In genomic region chr17:18260332-18261145, GRCh38 we compare ENCODE assay signal across 8 cellular contexts. TPM values are rescaled to one million over a fixed set of nuclear protein-coding genes. Genes with fewer than 3 reads are reported as not detected.
DNase-seq lines count a peak whose midpoint lies in the region; ATAC-seq and TF ChIP-seq lines count a peak whose summit lies in the region.

MIEF2 (plus strand) TSS chr17:18260662; CDS start chr17:18262721, 2,059 bp downstream.

- H3K9me3 Mint-ChIP-seq in activated naive CD4-positive, alpha-beta T cell treated with anti-CD3 and anti-CD28 coated beads, Interleukin-2, amount 50 U/mL, for 24 hours = no peaks in the 10 kb centered on the region

- peaks cover 36% of the 10 kb centered on the region for H3K4me1 Mint-ChIP-seq in activated naive CD4-positive, alpha-beta T cell treated with anti-CD3 and anti-CD28 coated beads, Interleukin-2, amount 50 U/mL, for 24 hours

- H3K9me3 ChIP-seq in SK-N-MC (ENCODE audit: low read depth, low read length) = no peaks in the 10 kb centered on the region
- H3K9me3 ChIP-seq in testis = no peaks in the 10 kb centered on the region

- intact Hi-C loops in testis (cut with DNase I; ENCODE audit: low total_unique reads) = loop anchor here (10.0 kb wide), 1 partner anchor 64 kb away; no protein-coding TSS in a partner anchor

- peak; percentile 79 for ATAC-seq in omental fat pad (ENCODE audit: low FRiP score)

- H3K36me3 Mint-ChIP-seq in activated naive CD4-positive, alpha-beta T cell treated with anti-CD3 and anti-CD28 coated beads, Interleukin-2, amount 50 U/mL, for 24 hours = no peaks in the 10 kb centered on the region

- H3K4me1 ChIP-seq in testis = peaks cover 33% of the 10 kb centered on the region

- peak within 1 kb of the TSS; percentile 55 for H3K27ac Mint-ChIP-seq in activated naive CD4-positive, alpha-beta T cell treated with anti-CD3 and anti-CD28 coated beads, Interleukin-2, amount 50 U/mL, for 24 hours

- DNase-seq in GM04503 (ENCODE audit: low read depth) = peak; percentile 65
- DNase-seq in HFF-Myc (ENCODE audit: extremely low read depth, low read depth) = peak; percentile 79
- DNase-seq in NAMALWA (ENCODE audit: low spot score) = peak; percentile 88
- peak; percentile 34 for DNase-seq in SK-N-MC (ENCODE audit: low read depth, low spot score)
- peak; percentile 95 for DNase-seq in glomerular visceral epithelial cell (ENCODE audit: extremely low spot score)
- DNase-seq in omental fat pad (ENCODE audit: low spot score) = peak; percentile 75
- DNase-seq in testis = peak; percentile 98

- peak within 1 kb of the TSS; percentile 80 for H3K9ac ChIP-seq in SK-N-MC (ENCODE audit: insufficient read length)

- H3K4me3 Mint-ChIP-seq in activated naive CD4-positive, alpha-beta T cell treated with anti-CD3 and anti-CD28 coated beads, Interleukin-2, amount 50 U/mL, for 24 hours = peak within 1 kb of the TSS; percentile 84

- no peaks in the 10 kb centered on the region for H3K27me3 Mint-ChIP-seq in activated naive CD4-positive, alpha-beta T cell treated with anti-CD3 and anti-CD28 coated beads, Interleukin-2, amount 50 U/mL, for 24 hours

- no peaks in the 10 kb centered on the region for H3K27me3 ChIP-seq in testis

- no peak for TF ChIP-seq POLR2A in testis (IDR thresholded peaks at IDR 0.05)

- H3K27ac ChIP-seq in SK-N-MC = no peak within 1 kb of the TSS
- H3K27ac ChIP-seq in testis = peak within 1 kb of the TSS; percentile 77 to 89

- WGBS in testis, 2 donors = 0 to 1% methylated on average over 24 to 40 of the region's 72 CpGs

- H3K36me3 ChIP-seq in SK-N-MC (ENCODE audit: insufficient read depth, low read length) (no peaks in the 10 kb centered on the region), testis (ENCODE audit: low read depth, missing control alignments) (no peaks in the 10 kb centered on the region)

- TF ChIP-seq CTCF in HFF-Myc (IDR thresholded peaks at IDR 0.05; ENCODE audit: low read depth, low read length, missing control alignments) = no peak
- TF ChIP-seq CTCF in omental fat pad (IDR thresholded peaks at IDR 0.05) = no peak
- TF ChIP-seq CTCF in testis (IDR thresholded peaks at IDR 0.05) = peak in 1 of 3 experiments; percentile 39

- H3K4me3 ChIP-seq in HFF-Myc (replicated peaks; ENCODE audit: low read depth, low read length) (peak within 1 kb of the TSS; percentile 86), SK-N-MC (peak within 1 kb of the TSS; percentile 95), testis (peak within 1 kb of the TSS; percentile 80 to 83)

RNA-seq across cellular contexts. Expression of gene MIEF2, which starts in this region (rescaled TPM):
- total RNA-seq in omental fat pad = 1 to 10 TPM; 2.9 to 9.5 (median 5.7) TPM
- 10 to 100 TPM; 28.5 to 29.4 TPM for total RNA-seq in testis
- 7.5 TPM for polyA plus RNA-seq in testis (ENCODE audit: insufficient read depth, low read depth, low replicate concordance)

Comparison
In these comparisons a context has a peak if more than half of its experiments do, and no peak if none do; other contexts are left out.
1. DNase-seq: peak in every context shown above with its lines; median percentile 98 in testis; 95 in glomerular visceral epithelial cell; 88 in NAMALWA; 79 in HFF-Myc; 75 in omental fat pad; 65 in GM04503; 34 in SK-N-MC.